ENCODE assay signal across 35 cellular contexts in genomic region chr17:5678171-5678570, GRCh38.
"Had no signal": no experiment of that assay in that cellular context is flagged by ENCODE, and none has a peak within 500 bp of the region (broad histone marks: within the 10 kb centered on the region; RNA-seq: fewer than 3 reads in every experiment).

No MANE protein-coding gene starts in this region.

- H3K27me3 ChIP-seq: brain microvascular endothelial cell, Peyer's patch had no signal

- DNase-seq: activated CD4-positive, alpha-beta memory T cell treated with anti-CD3 and anti-CD28 coated beads for 36 hours; activated CD4-positive, alpha-beta T cell treated with anti-CD3 and anti-CD28 coated beads, Interleukin-2, amount 10 ng/mL, durations not matched to agents 7 days and 5 days; activated CD4-positive, CD25-positive, alpha-beta regulatory T cell; activated CD8-positive, alpha-beta memory T cell treated with anti-CD3 and anti-CD28 coated beads, Interleukin-2, amount 50 U/mL, for 4 hours; activated gamma-delta T cell treated with Interleukin-2 at 50 U/mL for 16 hours; activated naive CD4-positive, alpha-beta T cell treated with anti-CD3 and anti-CD28 coated beads for 36 hours; activated naive CD8-positive, alpha-beta T cell treated with anti-CD3 and anti-CD28 coated beads, Interleukin-2, amount 50 U/mL, for 24 hours; activated T-cell treated with anti-CD3 and anti-CD28 coated beads for 4 hours; activated T-cell treated with anti-CD3 and anti-CD28 coated beads, Interleukin-2, amount 50 U/mL, for 4 hours; anterior cingulate cortex; brain microvascular endothelial cell; Karpas-422; KBM-7; NCI-H1048; NCI-H1105 treated with DMSO at 0.1 percent for 48 hours; NCI-H1436; NCI-H1694; NCI-H1930; NCI-H2081 treated with DMSO at 0.1 percent for 48 hours; NCI-H345; NCI-H524 treated with DMSO at 0.1 percent for 48 hours; PC-3; Peyer's patch; SIG-M5; SW 1271; T-helper 1 cell; T-helper 2 cell; T-helper 9 cell; WERI-Rb-1 had no signal

- ATAC-seq: activated naive CD4-positive, alpha-beta T cell treated with anti-CD3 and anti-CD28 coated beads, Interleukin-2, amount 50 U/mL, for 72 hours; activated naive CD8-positive, alpha-beta T cell treated with anti-CD3 and anti-CD28 coated beads, Interleukin-2, amount 50 U/mL, for 24 hours; activated T-cell treated with anti-CD3 and anti-CD28 coated beads, Interleukin-2, amount 50 U/mL, for 4 hours; PC-3; Right ventricle myocardium inferior; SK-N-SH treated with all-trans-retinoic acid at 6 μM for 48 hours had no signal

- H3K27ac ChIP-seq: brain microvascular endothelial cell, Peyer's patch, RWPE1, WERI-Rb-1 had no signal

- H3K4me3 Mint-ChIP-seq: activated CD4-positive, alpha-beta memory T cell treated with anti-CD3 and anti-CD28 coated beads for 36 hours; activated CD4-positive, alpha-beta T cell treated with anti-CD3 and anti-CD28 coated beads, Interleukin-2, amount 10 ng/mL, durations not matched to agents 7 days and 5 days; activated naive CD4-positive, alpha-beta T cell treated with anti-CD3 and anti-CD28 coated beads for 36 hours; activated naive CD8-positive, alpha-beta T cell treated with anti-CD3 and anti-CD28 coated beads, Interleukin-2, amount 50 U/mL, for 24 hours; activated T-cell treated with anti-CD3 and anti-CD28 coated beads, Interleukin-2, amount 50 U/mL, for 4 hours; activated T-helper 1 cell treated with anti-CD3 and anti-CD28 coated beads, Interleukin-12 subunit alpha, Interleukin-12 subunit beta, Interleukin-2, Interleukin-4 antibody, amounts not matched to agents 30 ng/mL and 10 ng/mL and 1 ng/mL, durations not matched to agents 14 hours and 24 hours and 36 hours; central memory CD8-positive, alpha-beta T cell had no signal

- H3K27ac Mint-ChIP-seq: activated CD4-positive, alpha-beta memory T cell treated with anti-CD3 and anti-CD28 coated beads for 36 hours; activated CD4-positive, alpha-beta T cell treated with anti-CD3 and anti-CD28 coated beads, Interleukin-2, amount 10 ng/mL, durations not matched to agents 7 days and 5 days; activated naive CD4-positive, alpha-beta T cell treated with anti-CD3 and anti-CD28 coated beads for 36 hours; activated naive CD4-positive, alpha-beta T cell treated with anti-CD3 and anti-CD28 coated beads, Interleukin-2, amount 50 U/mL, for 72 hours; activated naive CD8-positive, alpha-beta T cell treated with anti-CD3 and anti-CD28 coated beads, Interleukin-2, amount 50 U/mL, for 24 hours; activated T-helper 1 cell treated with anti-CD3 and anti-CD28 coated beads, Interleukin-12 subunit alpha, Interleukin-12 subunit beta, Interleukin-2, Interleukin-4 antibody, amounts not matched to agents 30 ng/mL and 10 ng/mL and 1 ng/mL, durations not matched to agents 14 hours and 24 hours and 36 hours had no signal

- H3K9me3 Mint-ChIP-seq: activated CD4-positive, alpha-beta memory T cell treated with anti-CD3 and anti-CD28 coated beads for 36 hours; activated CD4-positive, alpha-beta T cell treated with anti-CD3 and anti-CD28 coated beads, Interleukin-2, amount 10 ng/mL, durations not matched to agents 7 days and 5 days; activated naive CD4-positive, alpha-beta T cell treated with anti-CD3 and anti-CD28 coated beads for 36 hours; activated T-cell treated with anti-CD3 and anti-CD28 coated beads, Interleukin-2, amount 50 U/mL, for 4 hours; activated T-helper 1 cell treated with anti-CD3 and anti-CD28 coated beads, Interleukin-12 subunit alpha, Interleukin-12 subunit beta, Interleukin-2, Interleukin-4 antibody, amounts not matched to agents 30 ng/mL and 10 ng/mL and 1 ng/mL, durations not matched to agents 14 hours and 24 hours and 36 hours; central memory CD8-positive, alpha-beta T cell had no signal

- H3K4me3 ChIP-seq: Peyer's patch had no signal

- H3K4me1 Mint-ChIP-seq: activated CD4-positive, alpha-beta T cell treated with anti-CD3 and anti-CD28 coated beads, Interleukin-2, amount 10 ng/mL, durations not matched to agents 7 days and 5 days; activated naive CD8-positive, alpha-beta T cell treated with anti-CD3 and anti-CD28 coated beads, Interleukin-2, amount 50 U/mL, for 24 hours; central memory CD8-positive, alpha-beta T cell had no signal

- H3K9me3 ChIP-seq: Peyer's patch had no signal

- H3K36me3 ChIP-seq: brain microvascular endothelial cell, Peyer's patch, WERI-Rb-1 had no signal

- H3K4me1 ChIP-seq: Peyer's patch had no signal

- H3K36me3 Mint-ChIP-seq: activated CD4-positive, alpha-beta memory T cell treated with anti-CD3 and anti-CD28 coated beads for 36 hours had no signal
